Comparison of ENCODE assay signal across 19 cellular contexts in genomic region chr7:117895271-117895670, GRCh38. TPM values are rescaled to one million over a fixed set of nuclear protein-coding genes. Genes with fewer than 3 reads are reported as not detected.
DNase-seq lines count a peak whose midpoint lies in the region; TF ChIP-seq lines count a peak whose summit lies in the region.
"Had no signal": no experiment of that assay in that cellular context is flagged by ENCODE, and none has a peak within 500 bp of the region (broad histone marks: within the 10 kb centered on the region; RNA-seq: fewer than 3 reads in every experiment).

No MANE protein-coding gene starts in this region.

- no peaks in the 10 kb centered on the region for H3K9me2 ChIP-seq in neural cell (ENCODE audit: insufficient read depth, low read length)
- H3K9me2 ChIP-seq: SK-N-SH had no signal

- H3K4me3 ChIP-seq in epithelial cell of proximal tubule (ENCODE audit: low read depth, low read length) = no peak overlapping the region
- H3K4me3 ChIP-seq in neural cell (ENCODE audit: low read length) = no peak overlapping the region
- H3K4me3 ChIP-seq: A549 had no signal

- no peaks in the 10 kb centered on the region for H3K27me3 ChIP-seq in neural cell (ENCODE audit: insufficient read depth, low read depth, low read length)

- no peaks in the 10 kb centered on the region for H3F3A ChIP-seq in neural cell (ENCODE audit: insufficient read depth, low read length, poor library complexity, severe bottlenecking)

- TF ChIP-seq CTCF in epithelial cell of proximal tubule (conservative IDR thresholded peaks at IDR 0.05; ENCODE audit: low read depth, low read length) = no peak
- TF ChIP-seq CTCF in neural cell (IDR thresholded peaks at IDR 0.05; ENCODE audit: poor library complexity, severe bottlenecking) = no peak

- H3K27ac ChIP-seq in neural cell (ENCODE audit: low read length) = peak overlapping the region; percentile 57
- H3K27ac ChIP-seq in caudate nucleus (ENCODE audit: low read depth, low read length) = no peak overlapping the region
- H3K27ac ChIP-seq: A549, RWPE1 had no signal

- no peak for TF ChIP-seq EP300 in neural cell (conservative IDR thresholded peaks at IDR 0.05; ENCODE audit: poor library complexity, severe bottlenecking)

- no peak for TF ChIP-seq RAD21 in neural cell (conservative IDR thresholded peaks at IDR 0.05)

- H3K9me3 ChIP-seq in neural cell (ENCODE audit: low read length) = no peaks in the 10 kb centered on the region
- H3K9me3 ChIP-seq: A549, SK-N-SH had no signal

- H4K20me1 ChIP-seq in neural cell (ENCODE audit: insufficient read depth) = no peaks in the 10 kb centered on the region

- H3K79me2 ChIP-seq in neural cell (replicated peaks; ENCODE audit: insufficient read depth, low read length) = no peaks in the 10 kb centered on the region

- peak overlapping the region; percentile 24 for H2AFZ ChIP-seq in neural cell (ENCODE audit: low read depth, low read length)

- peak overlapping the region; percentile 11 for H3K9ac ChIP-seq in neural cell (ENCODE audit: low read length)
- H3K9ac ChIP-seq: SK-N-SH had no signal

- H3K4me2 ChIP-seq in neural cell (ENCODE audit: low read length) = no peak overlapping the region
- H3K4me2 ChIP-seq: A549, SK-N-SH had no signal

- no peaks in the 10 kb centered on the region for H3K36me3 ChIP-seq in neural cell (ENCODE audit: insufficient read depth, low read length)

- DNase-seq in NCI-H748 (lab: John Stamatoyannopoulos, UW; ENCODE audit: unreplicated experiment) (peak; percentile 15), NCI-H748 treated with DMSO at 0.1 percent for 48 hours (lab: John Stamatoyannopoulos, UW) (no peak), epithelial cell of proximal tubule (ENCODE audit: low read depth) (peak; percentile 36), caudate nucleus (lab: John Stamatoyannopoulos, UW) (no peak), SKM-1 treated with dmso at 0.1 percent for 144 hours (lab: John Stamatoyannopoulos, UW; ENCODE audit: unreplicated experiment) (no peak)
- DNase-seq in stimulated activated CD4-positive, alpha-beta T cell treated with anti-CD3 and anti-CD28 coated beads, Interleukin-1b, Interleukin-23, amount 100 ng/mL, for 48 hours = no peak
- DNase-seq: EL, GF-D8, Karpas-422, NCI-H1436 treated with DMSO at 0.1 percent for 48 hours, NCI-H1930, NCI-H446, NCI-H69, SIG-M5, SK-N-SH, T-cell had no signal

TF ChIP-seq in neural cell, 6 proteins besides CTCF, POLR2A, EP300 and RAD21:
- TF ChIP-seq REST (IDR thresholded peaks at IDR 0.05; ENCODE audit: borderline replicate concordance) = no peak
- TF ChIP-seq SMC3 (conservative IDR thresholded peaks at IDR 0.05; ENCODE audit: poor library complexity) = no peak
- TF ChIP-seq POLR2AphosphoS5 (IDR thresholded peaks at IDR 0.05) = no peak
- no peak for TF ChIP-seq EZH2 (IDR thresholded peaks at IDR 0.05; ENCODE audit: borderline replicate concordance, insufficient read depth, low read length, poor library complexity, severe bottlenecking)
- TF ChIP-seq MXI1 (conservative IDR thresholded peaks at IDR 0.05; ENCODE audit: poor library complexity, severe bottlenecking) = no peak
- TF ChIP-seq TAF1 (IDR thresholded peaks at IDR 0.05; ENCODE audit: low read depth) = no peak

RNA-seq across cellular contexts. Expression of gene CTTNBP2, which starts 22.0 kb away (rescaled TPM):
- 1.8 and 2.0 TPM in 2 replicates for total RNA-seq in epithelial cell of proximal tubule
- 35.2 and 53.5 TPM in 2 replicates for polyA plus RNA-seq in neural cell
- polyA minus RNA-seq in neural cell = 59.2 and 66.0 TPM in 2 replicates
- polyA plus RNA-seq: SK-N-SH had no signal

Comparison
In these comparisons a context has a peak if more than half of its experiments do, and no peak if none do; other contexts are left out.
1. DNase-seq: peak in NCI-H748 (single experiment) and epithelial cell of proximal tubule (single experiment); none in NCI-H748 treated with DMSO at 0.1 percent for 48 hours (single experiment), caudate nucleus (0 of 61), SKM-1 treated with dmso at 0.1 percent for 144 hours (single experiment) and stimulated activated CD4-positive, alpha-beta T cell treated with anti-CD3 and anti-CD28 coated beads, Interleukin-1b, Interleukin-23, amount 100 ng/mL, for 48 hours (single experiment).